In genomic region chr10:6778992-6779701, GRCh38 we compare ENCODE assay signal across 9 cellular contexts.
A peak's percentile ranks its signal among the peaks of the same experiment; 100 is the strongest.
DNase-seq lines count a peak whose midpoint lies in the region; ATAC-seq and TF ChIP-seq lines count a peak whose summit lies in the region.
"Had no signal": no experiment of that assay in that cellular context is flagged by ENCODE, and none has a peak within 500 bp of the region (broad histone marks: within the 10 kb centered on the region; RNA-seq: fewer than 3 reads in every experiment).

No MANE protein-coding gene starts in this region.

- H2BK15ac ChIP-seq in IMR-90 (ENCODE audit: low read depth, low read length): peak overlapping the region; percentile 64; the same call in 2 of the 3 replicates

- peak overlapping the region; percentile 93 for H4K91ac ChIP-seq in IMR-90 (ENCODE audit: insufficient read depth, low read depth, low read length)

- H3K79me1 ChIP-seq in IMR-90 (ENCODE audit: low read depth in 1 of 2, low read length in 2 of 2): peaks cover 8 to 13% of the 10 kb centered on the region in 2 experiments; a peak in 3 of 4 replicates

- H3K27ac ChIP-seq in AG04450 (ENCODE audit: low read depth, low read length) (peak overlapping the region; percentile 70), IMR-90 (ENCODE audit: insufficient read depth, low read length) (peak overlapping the region; percentile 64), lung (ENCODE audit: low read depth in 1 of 2, low read length in 1 of 2) (no peak overlapping the region), WERI-Rb-1 (no peak overlapping the region)

- peak overlapping the region; percentile 60; the same call in 1 of the 2 replicates for H4K5ac ChIP-seq in IMR-90 (ENCODE audit: low read depth, low read length)

- H2AK5ac ChIP-seq in IMR-90 (ENCODE audit: low read depth, low read length): peak overlapping the region; percentile 91

- H3K56ac ChIP-seq in IMR-90 (ENCODE audit: extremely low read depth, insufficient read depth, low read length): peak overlapping the region; percentile 60

- H2BK20ac ChIP-seq in IMR-90 (ENCODE audit: low read depth, low read length): peak overlapping the region; percentile 98

- ATAC-seq in IMR-90 (ENCODE audit: low read depth) (peak; percentile 95), lung (ENCODE audit: insufficient read depth, low FRiP score) (peak; percentile 55), GM19035 (IDR thresholded peaks at IDR 0.05; ENCODE audit: unreplicated experiment) (no peak)
- ATAC-seq: activated naive CD8-positive, alpha-beta T cell treated with anti-CD3 and anti-CD28 coated beads, Interleukin-2, amount 50 U/mL, for 24 hours had no signal

- H3K4me3 Mint-ChIP-seq in chondrocyte (ENCODE audit: unreplicated experiment): no peak overlapping the region
- H3K4me3 Mint-ChIP-seq in activated naive CD8-positive, alpha-beta T cell treated with anti-CD3 and anti-CD28 coated beads for 36 hours: no peak overlapping the region
- H3K4me3 Mint-ChIP-seq: activated naive CD8-positive, alpha-beta T cell treated with anti-CD3 and anti-CD28 coated beads, Interleukin-2, amount 50 U/mL, for 24 hours had no signal

- peak overlapping the region; percentile 50 for H3K27ac Mint-ChIP-seq in chondrocyte (ENCODE audit: unreplicated experiment)
- no peak overlapping the region for H3K27ac Mint-ChIP-seq in activated naive CD8-positive, alpha-beta T cell treated with anti-CD3 and anti-CD28 coated beads for 36 hours
- H3K27ac Mint-ChIP-seq: activated naive CD8-positive, alpha-beta T cell treated with anti-CD3 and anti-CD28 coated beads, Interleukin-2, amount 50 U/mL, for 24 hours had no signal

- POLR2A ChIA-PET in AG04450 (lab: Yijun Ruan, JAX) (no interaction called here), IMR-90 (lab: Charles Lee; ENCODE audit: unreplicated experiment) (no interaction called here)

- H2BK120ac ChIP-seq in IMR-90 (ENCODE audit: low read depth, low read length): peak overlapping the region; percentile 99

- no peak overlapping the region; the same call in 1 of the 2 replicates for H3K9ac ChIP-seq in IMR-90 (ENCODE audit: low read depth, low read length)

- no peaks in the 10 kb centered on the region for H3K36me3 ChIP-seq in IMR-90 (ENCODE audit: control insufficient read depth, insufficient read depth, low read length)
- H3K36me3 ChIP-seq in lung (ENCODE audit: control insufficient read depth in 2 of 2, insufficient read depth in 2 of 2, low read length in 2 of 2): no peaks in the 10 kb centered on the region
- H3K36me3 ChIP-seq in WERI-Rb-1: no peaks in the 10 kb centered on the region

- BruUV-seq in IMR-90 (replicated peaks; lab: Mats Ljungman, UMichigan): no TSS peak

- DNase-seq in AG04450 (ENCODE audit: low read depth, low spot score) (peak; percentile 89), IMR-90 (peak; percentile 99), chondrocyte (ENCODE audit: low spot score) (no peak), lung (ENCODE audit: low spot score) (peak; percentile 41), WERI-Rb-1 (no peak)
- DNase-seq in activated naive CD8-positive, alpha-beta T cell treated with anti-CD3 and anti-CD28 coated beads for 36 hours: no peak
- DNase-seq in activated CD4-positive, CD25-positive, alpha-beta regulatory T cell (lab: John Stamatoyannopoulos, UW): no peak
- DNase-seq: activated naive CD8-positive, alpha-beta T cell treated with anti-CD3 and anti-CD28 coated beads, Interleukin-2, amount 50 U/mL, for 24 hours had no signal

- dilution Hi-C loops in IMR-90 (cut with HindIII; ENCODE audit: low sequenced_read_pairs, unreplicated experiment): no loop called here

- peak overlapping the region; percentile 50 to 95 for H4K8ac ChIP-seq in IMR-90 (ENCODE audit: low read depth in 2 of 2, low read length in 2 of 2)

- no peak for TF ChIP-seq CTCF in AG04450 (IDR thresholded peaks at IDR 0.05; ENCODE audit: low read depth, low read length)
- TF ChIP-seq CTCF in IMR-90 (conservative IDR thresholded peaks at IDR 0.05; ENCODE audit: low read depth, low read length): no peak
- no peak for TF ChIP-seq CTCF in chondrocyte (IDR thresholded peaks at IDR 0.05)
- no peak for TF ChIP-seq CTCF in lung (IDR thresholded peaks at IDR 0.05; ENCODE audit: control extremely low read depth, extremely low read depth)
- TF ChIP-seq CTCF in WERI-Rb-1 (IDR thresholded peaks at IDR 0.05; ENCODE audit: low read depth, low read length): no peak

- peak overlapping the region; percentile 97 for H3K4ac ChIP-seq in IMR-90 (ENCODE audit: low read depth, low read length)

- H3K18ac ChIP-seq in IMR-90 (ENCODE audit: low read depth, low read length): peak overlapping the region; percentile 74; the same call in 1 of the 2 replicates

- no peak overlapping the region; the same call in 1 of the 2 replicates for H3K4me2 ChIP-seq in IMR-90 (ENCODE audit: low read depth, low read length)

- TF ChIP-seq RAD21 in IMR-90 (IDR thresholded peaks at IDR 0.05; ENCODE audit: low read length): 0 out of 2 replicates have a peak, but pooled peaks have one; percentile 6

- H3K9me3 ChIP-seq in AG04450 (ENCODE audit: control insufficient read depth, insufficient read depth, low read length): no peaks in the 10 kb centered on the region
- H3K9me3 ChIP-seq in IMR-90 (ENCODE audit: control insufficient read depth, insufficient read depth, low read length): no peaks in the 10 kb centered on the region
- H3K9me3 ChIP-seq in lung (ENCODE audit: control insufficient read depth in 2 of 2, insufficient read depth in 1 of 2, low read length in 1 of 2): no peaks in the 10 kb centered on the region
- no peaks in the 10 kb centered on the region for H3K9me3 ChIP-seq in WERI-Rb-1 (ENCODE audit: severe bottlenecking)

- in situ Hi-C loops in IMR-90 (cut with MboI; ENCODE audit: low sequenced_read_pairs): no loop called here

- peaks cover 5% of the 10 kb centered on the region for H3K4me1 Mint-ChIP-seq in chondrocyte (ENCODE audit: low read depth)
- H3K4me1 Mint-ChIP-seq in activated naive CD8-positive, alpha-beta T cell treated with anti-CD3 and anti-CD28 coated beads for 36 hours: no peaks in the 10 kb centered on the region
- H3K4me1 Mint-ChIP-seq: activated naive CD8-positive, alpha-beta T cell treated with anti-CD3 and anti-CD28 coated beads, Interleukin-2, amount 50 U/mL, for 24 hours had no signal

- H3K4me3 ChIP-seq in AG04450 (ENCODE audit: low read depth, low read length): no peak overlapping the region
- no peak overlapping the region for H3K4me3 ChIP-seq in IMR-90 (ENCODE audit: insufficient read depth, low read depth, low read length)
- H3K4me3 ChIP-seq in lung: no peak overlapping the region
- no peak overlapping the region for H3K4me3 ChIP-seq in WERI-Rb-1 (ENCODE audit: low read depth, low read length)

- H3K27me3 Mint-ChIP-seq in chondrocyte (ENCODE audit: low read depth): no peaks in the 10 kb centered on the region
- H3K27me3 Mint-ChIP-seq in activated naive CD8-positive, alpha-beta T cell treated with anti-CD3 and anti-CD28 coated beads for 36 hours: peaks cover 26% of the 10 kb centered on the region

- peak overlapping the region; percentile 97 for H2BK5ac ChIP-seq in IMR-90 (ENCODE audit: low read depth, low read length, poor library complexity, severe bottlenecking)

- CTCF ChIA-PET in AG04450 (lab: Charles Lee): interaction anchor here (0.8 kb wide), 1 partner anchor 9 kb away, joined by 3 read pairs; no protein-coding TSS in a partner anchor
- CTCF ChIA-PET in IMR-90 (lab: Yijun Ruan, JAX): no interaction called here

- H3K4me1 ChIP-seq in IMR-90 (ENCODE audit: control insufficient read depth, insufficient read depth, low read length) (peaks cover 10% of the 10 kb centered on the region; the same call in 1 of the 2 replicates), lung (ENCODE audit: control insufficient read depth in 2 of 2, insufficient read depth in 2 of 2, low read length in 2 of 2) (no peaks in the 10 kb centered on the region)

- H3K9me3 Mint-ChIP-seq in chondrocyte (ENCODE audit: low read depth): no peaks in the 10 kb centered on the region
- H3K9me3 Mint-ChIP-seq in activated naive CD8-positive, alpha-beta T cell treated with anti-CD3 and anti-CD28 coated beads for 36 hours: no peaks in the 10 kb centered on the region
- H3K9me3 Mint-ChIP-seq: activated naive CD8-positive, alpha-beta T cell treated with anti-CD3 and anti-CD28 coated beads, Interleukin-2, amount 50 U/mL, for 24 hours had no signal

- intact Hi-C loops in IMR-90 (cut with micrococcal nuclease): no loop called here

- no peak for TF ChIP-seq POLR2A in IMR-90 (IDR thresholded peaks at IDR 0.05; ENCODE audit: low read depth, low read length)

- H2AFZ ChIP-seq in IMR-90 (replicated peaks; ENCODE audit: low read length, poor library complexity): peak overlapping the region; percentile 57

- H3K23ac ChIP-seq in IMR-90 (ENCODE audit: low read depth, low read length): peak overlapping the region; percentile 65; the same call in 1 of the 2 replicates

- no peaks in the 10 kb centered on the region for H3K27me3 ChIP-seq in AG04450 (ENCODE audit: control insufficient read depth, insufficient read depth, low read length)
- H3K27me3 ChIP-seq in IMR-90 (ENCODE audit: control insufficient read depth, insufficient read depth, low read length): no peaks in the 10 kb centered on the region
- no peaks in the 10 kb centered on the region for H3K27me3 ChIP-seq in lung (ENCODE audit: control insufficient read depth, insufficient read depth)
- H3K27me3 ChIP-seq in WERI-Rb-1 (ENCODE audit: insufficient read depth, low read depth, severe bottlenecking): no peaks in the 10 kb centered on the region

- H2AK9ac ChIP-seq in IMR-90 (replicated peaks; ENCODE audit: low read depth, low read length, poor library complexity): peak overlapping the region; percentile 51

- peak overlapping the region; percentile 91 for H3K14ac ChIP-seq in IMR-90 (replicated peaks; ENCODE audit: low read depth, low read length)

- H3K9me1 ChIP-seq in IMR-90 (ENCODE audit: insufficient read depth, low read length): peaks cover 13% of the 10 kb centered on the region

- WGBS in IMR-90 (ENCODE audit: extremely low coverage in 2 of 2, insufficient read length in 1 of 2), 2 experiments: no CpG with 5 or more reads among the region's 4 CpGs
- 52 to 76% methylated on average over 4 of the region's 4 CpGs for WGBS in lung, 2 donors

- no peaks in the 10 kb centered on the region for H3K36me3 Mint-ChIP-seq in chondrocyte (ENCODE audit: low read depth)
- no peaks in the 10 kb centered on the region for H3K36me3 Mint-ChIP-seq in activated naive CD8-positive, alpha-beta T cell treated with anti-CD3 and anti-CD28 coated beads for 36 hours

- no peaks in the 10 kb centered on the region for H4K20me1 ChIP-seq in IMR-90 (ENCODE audit: insufficient read depth, low read length)

TF ChIP-seq in IMR-90, 13 proteins besides CTCF, POLR2A, EP300 and RAD21 (continues in another document):
- TF ChIP-seq NFE2L2 (IDR thresholded peaks at IDR 0.05; ENCODE audit: low read depth, low read length) (peak; percentile 82), CEBPB (IDR thresholded peaks at IDR 0.05; ENCODE audit: low read depth, low read length) (peak; percentile 79), FOS (IDR thresholded peaks at IDR 0.05; ENCODE audit: low read depth, low read length) (peak; percentile 93)

Comparison
In these comparisons a context has a peak if more than half of its experiments do, and no peak if none do; other contexts are left out.
1. DNase-seq: peak in AG04450 (single experiment), IMR-90 (single experiment) and lung (single experiment); none in chondrocyte (single experiment), activated naive CD8-positive, alpha-beta T cell treated with anti-CD3 and anti-CD28 coated beads for 36 hours (single experiment), WERI-Rb-1 (single experiment) and activated CD4-positive, CD25-positive, alpha-beta regulatory T cell (0 of 4).
2. H3K27ac ChIP-seq: peak in AG04450 (single experiment) and IMR-90 (single experiment); none in lung (0 of 2) and WERI-Rb-1 (single experiment).